In genomic region chr2:231613655-231614558, GRCh38 we compare ENCODE assay signal across 8 cellular contexts. TPM values are rescaled to one million over a fixed set of nuclear protein-coding genes. Genes with fewer than 3 reads are reported as not detected.
DNase-seq lines count a peak whose midpoint lies in the region; ATAC-seq and TF ChIP-seq lines count a peak whose summit lies in the region.

No MANE protein-coding gene starts in this region.

- no peaks in the 10 kb centered on the region for H3K27me3 ChIP-seq in prostate gland (replicated peaks; ENCODE audit: insufficient read depth)

- 1% methylated on average over 76 of the region's 86 CpGs for WGBS in prostate gland
- 1% methylated on average over 86 of the region's 86 CpGs for WGBS in urinary bladder

- peak; percentile 78 for DNase-seq in GDM1 (lab: John Stamatoyannopoulos, UW)
- peak; percentile 98 for DNase-seq in SW480 (ENCODE audit: low spot score)
- DNase-seq in amniotic epithelial cell (ENCODE audit: low read depth), result peak; percentile 65
- DNase-seq in left ventricle myocardium superior, result peak; percentile 94
- DNase-seq in prostate gland (ENCODE audit: low spot score), result peak; percentile 77

- H3K4me1 ChIP-seq in prostate gland (replicated peaks), result peaks cover 9% of the 10 kb centered on the region
- peaks cover 2% of the 10 kb centered on the region for H3K4me1 ChIP-seq in urinary bladder (ENCODE audit: insufficient read depth)

- H3K27ac ChIP-seq in KOPT-K1 (ENCODE audit: low read depth, low read length, poor library complexity, severe bottlenecking) (peak overlapping the region; percentile 98), prostate gland (peak overlapping the region; percentile 95), urinary bladder (ENCODE audit: low read depth) (peak overlapping the region; percentile 87)

- H3K36me3 ChIP-seq in KOPT-K1 (ENCODE audit: insufficient read depth, low read length) (no peaks in the 10 kb centered on the region), prostate gland (no peaks in the 10 kb centered on the region), urinary bladder (ENCODE audit: insufficient read depth) (no peaks in the 10 kb centered on the region)

- intact Hi-C loops in left ventricle myocardium superior (cut with micrococcal nuclease), result loop anchor here (2.0 to 5.0 kb wide), 2 partner anchors 53 to 101 kb away; no protein-coding TSS in a partner anchor
- intact Hi-C loops in prostate gland (cut with DNase I), result loop anchor here (2.0 kb wide), 1 partner anchor 93 kb away; no protein-coding TSS in a partner anchor

- peak overlapping the region; percentile 28 to 41 for H3K4me3 ChIP-seq in prostate gland
- H3K4me3 ChIP-seq in urinary bladder (ENCODE audit: low read depth, low read length), result peak overlapping the region; percentile 25

- peak; percentile 57 for TF ChIP-seq POLR2A in prostate gland (IDR thresholded peaks at IDR 0.05)

- no peaks in the 10 kb centered on the region for H3K9me3 ChIP-seq in KOPT-K1 (ENCODE audit: insufficient read depth, low read length, poor library complexity, severe bottlenecking)
- no peaks in the 10 kb centered on the region for H3K9me3 ChIP-seq in prostate gland

- TF ChIP-seq CTCF in prostate gland (IDR thresholded peaks at IDR 0.05), result peak in 2 of 4 experiments; percentile 54 to 63

- peak; percentile 65 for ATAC-seq in GM21825 (IDR thresholded peaks at IDR 0.05; ENCODE audit: unreplicated experiment)
- peak; percentile 82 for ATAC-seq in left ventricle myocardium superior

RNA-seq across cellular contexts. Expression of gene TEX44, which starts 21.2 kb away (rescaled TPM):
- total RNA-seq in left ventricle myocardium superior (not detected), prostate gland (10 to 100 TPM in 1 of 2 donors, not detected in 1; 10.6 TPM), urinary bladder (not detected)
- polyA plus RNA-seq in urinary bladder, result not detected

Comparison
In these comparisons a context has a peak if more than half of its experiments do, and no peak if none do; other contexts are left out.
1. Peak in every context shown above with its lines: DNase-seq, ATAC-seq, H3K4me3 ChIP-seq and H3K27ac ChIP-seq.